Comparison of ENCODE assay signal across 19 cellular contexts in the genomic region with DNA sequence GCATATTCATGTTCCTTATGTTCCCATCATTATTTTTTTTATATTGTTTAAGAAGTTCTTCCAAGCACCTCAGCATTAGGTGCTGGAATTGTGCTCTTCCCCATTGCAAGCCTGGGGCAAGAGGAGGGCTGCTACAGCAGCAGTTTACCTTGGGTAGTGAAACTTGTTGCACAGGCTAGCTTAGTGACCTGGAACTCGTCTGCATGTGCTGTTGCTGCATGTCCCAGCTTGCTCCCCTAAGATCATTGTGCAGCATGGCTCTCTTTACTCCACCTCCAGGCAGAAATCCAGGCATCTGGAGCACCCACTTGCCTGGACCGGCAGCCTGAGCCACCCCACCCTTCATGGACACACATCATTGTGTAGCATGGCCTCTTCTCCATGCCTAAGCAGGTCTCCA.
DNase-seq lines count a peak whose midpoint lies in the region; ATAC-seq, FAIRE-seq and TF ChIP-seq lines count a peak whose summit lies in the region.
"Had no signal": no experiment of that assay in that cellular context is flagged by ENCODE, and none has a peak within 500 bp of the region (broad histone marks: within the 10 kb centered on the region; RNA-seq: fewer than 3 reads in every experiment).

No MANE protein-coding gene starts in this region.

- no peak overlapping the region for H3K4me3 ChIP-seq in keratinocyte (ENCODE audit: control insufficient read depth in 2 of 3, extremely low read depth in 1 of 3, insufficient read depth in 2 of 3, low read depth in 1 of 3, low read length in 3 of 3)
- H3K4me3 ChIP-seq: BLaER1, GM12878, GM23248 had no signal

- no peaks in the 10 kb centered on the region for H3K9me1 ChIP-seq in keratinocyte (ENCODE audit: control insufficient read depth, extremely low read depth, insufficient read depth, low read length)

- H3K27me3 ChIP-seq in keratinocyte (ENCODE audit: control insufficient read depth, extremely low read depth, insufficient read depth, low read length): no peaks in the 10 kb centered on the region
- H3K27me3 ChIP-seq: BLaER1 had no signal

- no peaks in the 10 kb centered on the region for H3K4me1 ChIP-seq in keratinocyte (ENCODE audit: control insufficient read depth, extremely low read depth, insufficient read depth, low read length)
- H3K4me1 ChIP-seq: BLaER1 had no signal

- H3K27ac ChIP-seq in RWPE1 (no peak overlapping the region), epithelial cell of prostate (no peak overlapping the region), keratinocyte (ENCODE audit: control insufficient read depth, insufficient read depth, low read length) (no peak overlapping the region)
- H3K27ac ChIP-seq: BLaER1, GM23248, HL-60 had no signal

- dilution Hi-C loops in keratinocyte (cut with MboI; ENCODE audit: extremely low pct_ligation_motif_present, low sequenced_read_pairs): no loop called here

- POLR2A ChIA-PET in RWPE1 (lab: Yijun Ruan, JAX; ENCODE audit: low non-redundant PET): no interaction called here

- no peak for TF ChIP-seq CTCF in RWPE1 (conservative IDR thresholded peaks at IDR 0.05; ENCODE audit: low read depth)
- no peak for TF ChIP-seq CTCF in keratinocyte (optimal IDR thresholded peaks at IDR 0.05 in 1 of 3, IDR thresholded peaks at IDR 0.05 in 1 of 3, conservative IDR thresholded peaks at IDR 0.05 in 1 of 3; ENCODE audit: extremely low read depth in 1 of 3, insufficient read depth in 2 of 3, low read length in 3 of 3)

- peak; percentile 80 for FAIRE-seq in keratinocyte (lab: Jason Lieb, UNC)
- FAIRE-seq: GM12878, GM19239, HTR-8/SVneo had no signal

- no peak overlapping the region for H3K4me2 ChIP-seq in keratinocyte (ENCODE audit: control insufficient read depth, extremely low read depth, insufficient read depth, low read depth, low read length)
- H3K4me2 ChIP-seq: BLaER1 had no signal

- ATAC-seq in GM18870 (IDR thresholded peaks at IDR 0.05; ENCODE audit: unreplicated experiment) (no peak), left cardiac atrium (no peak)
- ATAC-seq: GM12878, HCT116 had no signal

- H3K9me3 ChIP-seq in keratinocyte (ENCODE audit: control insufficient read depth, low read depth, low read length): no peaks in the 10 kb centered on the region
- H3K9me3 ChIP-seq: BLaER1 had no signal

- CTCF ChIA-PET in RWPE1 (lab: Yijun Ruan, JAX): no interaction called here

- no peaks in the 10 kb centered on the region for H3K79me2 ChIP-seq in keratinocyte (ENCODE audit: control insufficient read depth, insufficient read depth, low read length)

- peak; percentile 40 for DNase-seq in ELF-1 (ENCODE audit: low read depth, low spot score)
- peak; percentile 2 for DNase-seq in RWPE1 (ENCODE audit: low spot score)
- peak; percentile 5 for DNase-seq in epithelial cell of prostate (ENCODE audit: low read depth, low spot score)
- peak; percentile 44 for DNase-seq in keratinocyte (ENCODE audit: low read depth, low spot score)
- DNase-seq in cardiac septum (ENCODE audit: low spot score): no peak
- no peak for DNase-seq in left cardiac atrium
- DNase-seq: 8988T; CD4-positive, alpha-beta memory T cell; DMS79 treated with DMSO at 0.1 percent for 48 hours; GM23248; HFFc6; IMR-90 had no signal

- intact Hi-C loops in cardiac septum (cut with DNase I): no loop called here
- intact Hi-C loops in left cardiac atrium (cut with DNase I): no loop called here

- no peaks in the 10 kb centered on the region for H4K20me1 ChIP-seq in keratinocyte (ENCODE audit: control insufficient read depth, extremely low read depth, insufficient read depth, low read length)
- H4K20me1 ChIP-seq: BLaER1 had no signal

- no peak overlapping the region for H2AFZ ChIP-seq in keratinocyte (ENCODE audit: control insufficient read depth, low read length)
- H2AFZ ChIP-seq: GM23248 had no signal

- no peaks in the 10 kb centered on the region for H3K36me3 ChIP-seq in keratinocyte (ENCODE audit: control insufficient read depth in 2 of 2, extremely low read depth in 1 of 2, insufficient read depth in 2 of 2, low read length in 2 of 2)
- H3K36me3 ChIP-seq: BLaER1 had no signal

- no peak overlapping the region for H3K9ac ChIP-seq in keratinocyte (ENCODE audit: control insufficient read depth, extremely low read depth, insufficient read depth, low read length)
- H3K9ac ChIP-seq: BLaER1, GM23248 had no signal

Comparison
In these comparisons a context has a peak if more than half of its experiments do, and no peak if none do; other contexts are left out.
1. DNase-seq: peak in ELF-1 (single experiment), RWPE1 (single experiment), epithelial cell of prostate (single experiment) and keratinocyte (single experiment); none in cardiac septum (single experiment) and left cardiac atrium (single experiment).